In the genomic region with DNA sequence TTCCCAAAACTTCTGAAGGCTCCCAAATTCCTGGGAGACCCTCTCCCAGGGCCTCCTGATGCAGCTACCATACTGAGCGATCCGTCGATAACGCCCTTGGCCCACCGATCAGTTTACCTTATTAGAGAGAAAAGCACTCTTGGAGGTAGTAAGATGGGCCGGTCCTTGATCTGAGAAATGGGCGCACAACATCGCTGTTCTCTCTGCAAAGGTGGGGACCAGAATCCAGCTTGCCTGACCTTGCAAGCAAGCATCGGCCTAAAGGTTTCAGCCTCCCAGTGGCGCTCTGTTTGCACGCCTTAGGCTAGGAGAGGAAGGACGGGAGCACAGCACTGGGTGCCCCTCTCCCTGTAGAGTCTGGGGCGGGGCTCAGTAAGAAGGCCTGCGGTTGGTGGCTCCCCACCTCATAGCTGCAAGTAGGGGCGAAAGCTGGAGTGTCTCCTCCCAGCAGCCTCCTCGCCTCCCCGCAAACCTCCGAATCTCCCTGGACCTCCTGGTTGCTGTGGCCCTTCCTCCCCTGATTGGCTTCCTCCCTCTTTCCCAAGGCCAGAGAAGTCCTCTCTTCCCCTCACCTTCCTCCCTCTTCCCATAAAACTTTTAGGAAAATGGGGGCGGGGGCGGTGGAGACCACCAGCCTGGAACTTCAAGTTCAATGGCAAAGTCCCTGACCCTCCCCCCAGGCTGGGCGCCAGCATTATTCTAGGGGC, we compare ENCODE assay signal across 12 cellular contexts. TPM values are rescaled to one million over a fixed set of nuclear protein-coding genes. Genes with fewer than 3 reads are reported as not detected.
DNase-seq lines count a peak whose midpoint lies in the region; ATAC-seq and TF ChIP-seq lines count a peak whose summit lies in the region.
"Had no signal": no experiment of that assay in that cellular context is flagged by ENCODE, and none has a peak within 500 bp of the region (broad histone marks: within the 10 kb centered on the region; RNA-seq: fewer than 3 reads in every experiment).

A gene (minus strand): TSS at position 318 of the 707 bp plus-strand sequence. CDS start 126 bp downstream, at position 192.

- no peak within 1 kb of the TSS for H3K27ac ChIP-seq in right cardiac atrium (ENCODE audit: low read length)
- no peak within 1 kb of the TSS for H3K27ac ChIP-seq in heart right ventricle

- no peaks in the 10 kb centered on the region for H3K36me3 ChIP-seq in heart right ventricle

- peaks cover 96% of the 10 kb centered on the region for H3K27me3 Mint-ChIP-seq in activated T-helper 1 cell treated with anti-CD3 and anti-CD28 coated beads, Interleukin-12 subunit alpha, Interleukin-12 subunit beta, Interleukin-2, Interleukin-4 antibody, amounts not matched to agents 30 ng/mL and 10 ng/mL and 1 ng/mL, durations not matched to agents 14 hours and 24 hours and 36 hours (ENCODE audit: insufficient read depth)
- peaks cover 37% of the 10 kb centered on the region for H3K27me3 Mint-ChIP-seq in memory B cell

- no peaks in the 10 kb centered on the region for H3K4me1 ChIP-seq in right cardiac atrium (ENCODE audit: control insufficient read depth, insufficient read depth, low read length)
- peaks cover 0 to 45% (median 31%) of the 10 kb centered on the region in 9 donors for H3K4me1 ChIP-seq in heart right ventricle

- TF ChIP-seq CTCF in heart right ventricle (IDR thresholded peaks at IDR 0.05) = no peak

- H3K4me3 Mint-ChIP-seq in activated T-helper 1 cell treated with anti-CD3 and anti-CD28 coated beads, Interleukin-12 subunit alpha, Interleukin-12 subunit beta, Interleukin-2, Interleukin-4 antibody, amounts not matched to agents 30 ng/mL and 10 ng/mL and 1 ng/mL, durations not matched to agents 14 hours and 24 hours and 36 hours = peak within 1 kb of the TSS; percentile 7
- H3K4me3 Mint-ChIP-seq in memory B cell = peak within 1 kb of the TSS; percentile 39

- H3K4me3 ChIP-seq in right cardiac atrium (ENCODE audit: low read length) (peak within 1 kb of the TSS; percentile 29), heart right ventricle (peak within 1 kb of the TSS in 3 of 10 donors; percentile 6 to 16 (median 12))

- ATAC-seq in right cardiac atrium = no peak
- ATAC-seq in heart right ventricle = no peak
- no peak for ATAC-seq in memory B cell (ENCODE audit: low read depth)
- ATAC-seq in GM18498 (IDR thresholded peaks at IDR 0.05; ENCODE audit: unreplicated experiment) = no peak
- no peak for ATAC-seq in GM18502 (IDR thresholded peaks at IDR 0.05; ENCODE audit: poor library complexity, unreplicated experiment)

- H3K9me3 ChIP-seq in right cardiac atrium (ENCODE audit: control insufficient read depth, low read length) (no peaks in the 10 kb centered on the region), heart right ventricle (no peaks in the 10 kb centered on the region)

- H3K4me1 Mint-ChIP-seq in activated T-helper 1 cell treated with anti-CD3 and anti-CD28 coated beads, Interleukin-12 subunit alpha, Interleukin-12 subunit beta, Interleukin-2, Interleukin-4 antibody, amounts not matched to agents 30 ng/mL and 10 ng/mL and 1 ng/mL, durations not matched to agents 14 hours and 24 hours and 36 hours (ENCODE audit: low read depth) = peaks cover 19% of the 10 kb centered on the region
- H3K4me1 Mint-ChIP-seq in memory B cell = peaks cover 12% of the 10 kb centered on the region

- peaks cover 1% of the 10 kb centered on the region for H3K36me3 Mint-ChIP-seq in activated T-helper 1 cell treated with anti-CD3 and anti-CD28 coated beads, Interleukin-12 subunit alpha, Interleukin-12 subunit beta, Interleukin-2, Interleukin-4 antibody, amounts not matched to agents 30 ng/mL and 10 ng/mL and 1 ng/mL, durations not matched to agents 14 hours and 24 hours and 36 hours (ENCODE audit: low read depth)
- peaks cover 1% of the 10 kb centered on the region for H3K36me3 Mint-ChIP-seq in memory B cell

- DNase-seq in right cardiac atrium (no peak), heart right ventricle (no peak), memory B cell (ENCODE audit: low spot score in 2 of 2) (no peak), GM19238 (ENCODE audit: insufficient read length, low spot score) (no peak), RKO (ENCODE audit: low spot score) (no peak)
- DNase-seq in activated T-helper 1 cell treated with anti-CD3 and anti-CD28 coated beads, Interleukin-12 subunit alpha, Interleukin-12 subunit beta, Interleukin-2, Interleukin-4 antibody, amounts not matched to agents 30 ng/mL and 10 ng/mL and 1 ng/mL, durations not matched to agents 14 hours and 24 hours and 36 hours (ENCODE audit: low spot score) = no peak
- DNase-seq: central memory CD4-positive, alpha-beta T cell; NCI-H748 treated with DMSO at 0.1 percent for 48 hours had no signal

- no peaks in the 10 kb centered on the region for H3K9me3 Mint-ChIP-seq in activated T-helper 1 cell treated with anti-CD3 and anti-CD28 coated beads, Interleukin-12 subunit alpha, Interleukin-12 subunit beta, Interleukin-2, Interleukin-4 antibody, amounts not matched to agents 30 ng/mL and 10 ng/mL and 1 ng/mL, durations not matched to agents 14 hours and 24 hours and 36 hours
- peaks cover 2% of the 10 kb centered on the region for H3K9me3 Mint-ChIP-seq in memory B cell

- WGBS in right cardiac atrium = 7% methylated on average over 21 of the region's 21 CpGs
- WGBS in heart right ventricle, 2 donors = 8% methylated on average over 21 of the region's 21 CpGs

- H3K27me3 ChIP-seq in right cardiac atrium (ENCODE audit: control insufficient read depth, insufficient read depth) (no peaks in the 10 kb centered on the region), heart right ventricle (peaks cover 68 to 100% (median 100%) of the 10 kb centered on the region in 7 donors)

- H3K27ac Mint-ChIP-seq in activated T-helper 1 cell treated with anti-CD3 and anti-CD28 coated beads, Interleukin-12 subunit alpha, Interleukin-12 subunit beta, Interleukin-2, Interleukin-4 antibody, amounts not matched to agents 30 ng/mL and 10 ng/mL and 1 ng/mL, durations not matched to agents 14 hours and 24 hours and 36 hours = no peak within 1 kb of the TSS
- H3K27ac Mint-ChIP-seq in memory B cell = no peak within 1 kb of the TSS

- intact Hi-C loops in right cardiac atrium (cut with DNase I) (loop anchor here in 2 of 4 donors (10.0 kb wide), 1 partner anchor 162 kb away; no protein-coding TSS in a partner anchor), heart right ventricle (cut with DNase I) (loop anchor here in 6 of 10 donors (5.0 to 10.0 kb wide), 4 partner anchors 70 to 162 kb away; no protein-coding TSS in a partner anchor)
- intact Hi-C loops in activated T-helper 1 cell treated with anti-CD3 and anti-CD28 coated beads, Interleukin-12 subunit alpha, Interleukin-12 subunit beta, Interleukin-2, Interleukin-4 antibody, amounts not matched to agents 30 ng/mL and 10 ng/mL and 1 ng/mL, durations not matched to agents 14 hours and 24 hours and 36 hours (cut with micrococcal nuclease) = loop anchor here (2.0 to 10.0 kb wide), 3 partner anchors 50 to 110 kb away; no protein-coding TSS in a partner anchor

RNA-seq across cellular contexts. Expression of the gene that starts here (rescaled TPM):
- not detected for total RNA-seq in right cardiac atrium
- not detected for polyA plus RNA-seq in right cardiac atrium
- total RNA-seq in heart right ventricle = not detected
- not detected for polyA plus RNA-seq in heart right ventricle
- not detected in 2 replicates for total RNA-seq in activated T-helper 1 cell treated with anti-CD3 and anti-CD28 coated beads, Interleukin-12 subunit alpha, Interleukin-12 subunit beta, Interleukin-2, Interleukin-4 antibody, amounts not matched to agents 30 ng/mL and 10 ng/mL and 1 ng/mL, durations not matched to agents 14 hours and 24 hours and 36 hours
- total RNA-seq: frontal cortex, skeletal muscle tissue had no signal
